ENCODE assay signal across 8 cellular contexts in the genomic region with DNA sequence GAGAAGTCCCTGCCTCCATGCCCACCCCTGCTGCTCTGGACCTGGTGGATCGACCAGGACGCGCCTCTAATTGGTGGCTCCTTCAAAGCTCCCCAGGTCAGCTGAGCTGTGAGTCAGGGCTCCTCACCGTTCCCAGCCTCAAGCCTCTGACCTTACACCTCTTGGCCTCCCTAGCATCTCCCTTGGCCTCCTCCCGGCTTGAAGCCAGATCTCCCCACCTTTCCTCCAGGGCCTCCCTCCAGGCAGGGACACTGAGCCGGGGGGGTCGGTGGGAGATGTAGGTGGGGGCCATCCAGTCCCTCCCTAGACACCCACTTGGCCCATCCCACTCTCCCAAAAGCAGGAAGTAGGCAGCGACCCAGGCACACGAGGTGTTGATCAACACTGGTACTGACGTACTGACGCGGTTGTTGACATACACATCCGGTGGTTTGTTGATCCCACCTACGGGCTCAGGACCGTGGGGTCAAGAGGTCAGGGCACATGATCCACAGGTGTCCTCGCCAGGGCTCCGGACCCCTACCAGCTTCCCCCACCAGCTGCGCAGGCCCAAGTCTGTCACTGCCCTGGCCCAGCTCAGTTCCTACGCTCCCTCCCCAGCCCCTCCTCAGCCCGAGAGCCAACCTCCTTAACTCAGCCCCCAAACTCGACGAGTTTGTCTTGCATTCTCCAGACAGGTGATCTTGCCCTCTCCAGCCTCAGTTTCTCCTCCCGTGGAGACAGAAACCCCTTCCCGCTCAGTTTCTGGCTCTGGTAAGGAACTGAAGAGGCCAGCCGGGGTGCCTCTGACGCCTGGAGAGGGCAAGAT. TPM values are rescaled to one million over a fixed set of nuclear protein-coding genes. Genes with fewer than 3 reads are reported as not detected.
DNase-seq lines count a peak whose midpoint lies in the region; ATAC-seq and TF ChIP-seq lines count a peak whose summit lies in the region.

No MANE protein-coding gene starts in this region.

- in situ Hi-C loops in brain microvascular endothelial cell (cut with HindIII; ENCODE audit: low pct_ligation_motif_present, low sequenced_read_pairs): no loop called here

- H3K27me3 Mint-ChIP-seq in HFFc6 (ENCODE audit: insufficient read depth): no peaks in the 10 kb centered on the region

- peak overlapping the region; percentile 94 for H3K4me3 Mint-ChIP-seq in HFFc6

- no peaks in the 10 kb centered on the region for H3K9me2 ChIP-seq in DOHH2 (replicated peaks; ENCODE audit: control insufficient read depth, low read length)

- H3K27ac ChIP-seq in DOHH2 (ENCODE audit: low read depth, low read length) (peak overlapping the region; percentile 57), brain microvascular endothelial cell (peak overlapping the region; percentile 51)

- ATAC-seq in HG03139 (IDR thresholded peaks at IDR 0.05; ENCODE audit: unreplicated experiment): no peak

- DNase-seq in HFFc6: no peak
- DNase-seq in RPMI8226: peak; percentile 57
- no peak for DNase-seq in brain microvascular endothelial cell
- peak; percentile 65 for DNase-seq in iPS-NIHi7 (ENCODE audit: extremely low spot score)
- peak; percentile 6 for DNase-seq in stimulated activated CD4-positive, alpha-beta T cell treated with anti-CD3 and anti-CD28 coated beads, Interleukin-2, amount 100 ng/mL, for 4 hours (ENCODE audit: low read depth)
- no peak for DNase-seq in NCI-H524 (lab: John Stamatoyannopoulos, UW)

- H3K4me3 ChIP-seq in DOHH2 (ENCODE audit: low read length) (peak overlapping the region; percentile 85), brain microvascular endothelial cell (ENCODE audit: low read depth, low read length) (peak overlapping the region; percentile 91)

- H3K27ac Mint-ChIP-seq in HFFc6: peak overlapping the region; percentile 87

- H3K27me3 ChIP-seq in DOHH2 (ENCODE audit: control insufficient read depth, low read length) (no peaks in the 10 kb centered on the region), brain microvascular endothelial cell (replicated peaks) (no peaks in the 10 kb centered on the region)

- H3K79me2 ChIP-seq in DOHH2 (ENCODE audit: control insufficient read depth, low read length): peaks cover 21% of the 10 kb centered on the region

- H3K36me3 ChIP-seq in DOHH2 (ENCODE audit: control insufficient read depth, low read length) (peaks cover 22% of the 10 kb centered on the region), brain microvascular endothelial cell (replicated peaks) (peaks cover 24% of the 10 kb centered on the region)

- TF ChIP-seq CTCF in DOHH2 (IDR thresholded peaks at IDR 0.05; ENCODE audit: low read depth, low read length, poor library complexity, severe bottlenecking) (no peak), HFFc6 (IDR thresholded peaks at IDR 0.05) (no peak), brain microvascular endothelial cell (IDR thresholded peaks at IDR 0.05; ENCODE audit: low read depth, low read length, missing control alignments) (no peak)

- H3K4me1 ChIP-seq in DOHH2 (ENCODE audit: control insufficient read depth, low read length): peaks cover 37% of the 10 kb centered on the region

- H3K36me3 Mint-ChIP-seq in HFFc6 (ENCODE audit: low read depth): no peaks in the 10 kb centered on the region; the same call in 1 of the 2 replicates

- H3F3A ChIP-seq in DOHH2 (ENCODE audit: control insufficient read depth, insufficient read depth): peaks cover 3% of the 10 kb centered on the region

- H4K20me1 ChIP-seq in DOHH2 (ENCODE audit: control insufficient read depth, insufficient read depth, low read depth, low read length): no peaks in the 10 kb centered on the region

- peak overlapping the region; percentile 87 for H3K4me2 ChIP-seq in DOHH2 (ENCODE audit: low read length)

- no peaks in the 10 kb centered on the region for H3K9me3 Mint-ChIP-seq in HFFc6

- H3K9me3 ChIP-seq in DOHH2 (ENCODE audit: control insufficient read depth, insufficient read depth, low read length): no peaks in the 10 kb centered on the region

- peaks cover 32% of the 10 kb centered on the region for H3K4me1 Mint-ChIP-seq in HFFc6 (ENCODE audit: low read depth)

RNA-seq across cellular contexts. Expression of a gene that starts 0.8 kb away (rescaled TPM):
- 10 to 100 TPM; 19.0 to 21.7 (median 20.0) TPM for total RNA-seq in HFFc6 (2021; fragmentation: NEBNext Ultra II Directional; extraction: Animal tissue kit (Norgen Biotek cat#: 25700))

RNA-seq across cellular contexts. Expression of a gene that starts 8.2 kb away (rescaled TPM):
- 10 to 100 TPM; 16.2 to 28.1 (median 19.6) TPM for total RNA-seq in HFFc6 (2021; fragmentation: NEBNext Ultra II Directional; extraction: Animal tissue kit (Norgen Biotek cat#: 25700))

RNA-seq across cellular contexts. Expression of a gene that starts 19.4 kb away (rescaled TPM):
- not detected for total RNA-seq in HFFc6 (2021; fragmentation: NEBNext Ultra II Directional; extraction: Animal tissue kit (Norgen Biotek cat#: 25700))

RNA-seq across cellular contexts. Expression of a gene that starts 37.8 kb away (rescaled TPM):
- 100 to 1,000 TPM; 189 to 227 (median 197) TPM for total RNA-seq in HFFc6 (2021; fragmentation: NEBNext Ultra II Directional; extraction: Animal tissue kit (Norgen Biotek cat#: 25700))

RNA-seq across cellular contexts. Expression of a gene that starts 55.7 kb away (rescaled TPM):
- not detected for total RNA-seq in HFFc6 (2021; fragmentation: NEBNext Ultra II Directional; extraction: Animal tissue kit (Norgen Biotek cat#: 25700))

Comparison
In these comparisons a context has a peak if more than half of its experiments do, and no peak if none do; other contexts are left out.
1. DNase-seq: peak in RPMI8226 (single experiment), iPS-NIHi7 (single experiment) and stimulated activated CD4-positive, alpha-beta T cell treated with anti-CD3 and anti-CD28 coated beads, Interleukin-2, amount 100 ng/mL, for 4 hours (single experiment); none in HFFc6 (single experiment), brain microvascular endothelial cell (single experiment) and NCI-H524 (0 of 2).